In genomic region chr19:41095703-41096102, GRCh38 we compare ENCODE assay signal across 19 cellular contexts. TPM values are rescaled to one million over a fixed set of nuclear protein-coding genes. Genes with fewer than 3 reads are reported as not detected.
DNase-seq lines count a peak whose midpoint lies in the region; ATAC-seq and TF ChIP-seq lines count a peak whose summit lies in the region.
"Had no signal": no experiment of that assay in that cellular context is flagged by ENCODE, and none has a peak within 500 bp of the region (broad histone marks: within the 10 kb centered on the region; RNA-seq: fewer than 3 reads in every experiment).

No MANE protein-coding gene starts in this region.

- H3K4me3 Mint-ChIP-seq in CD4-positive, alpha-beta T cell = no peak overlapping the region
- no peak overlapping the region for H3K4me3 Mint-ChIP-seq in activated T-helper 17 cell treated with anti-CD3 and anti-CD28 coated beads, Interleukin-2, amount 50 U/mL, for 72 hours
- H3K4me3 Mint-ChIP-seq in naive thymus-derived CD8-positive, alpha-beta T cell = no peak overlapping the region
- H3K4me3 Mint-ChIP-seq: IgD-negative memory B cell had no signal

- intact Hi-C loops in CD4-positive, alpha-beta T cell (cut with DNase I, micrococcal nuclease) = no loop called here

- H3K4me1 ChIP-seq in DND-41 (ENCODE audit: insufficient read depth, low read length) = no peaks in the 10 kb centered on the region
- H3K4me1 ChIP-seq: BE2C, HAP-1 had no signal

- no peaks in the 10 kb centered on the region for H4K20me1 ChIP-seq in DND-41 (ENCODE audit: insufficient read depth, low read length)

- H3K36me3 Mint-ChIP-seq in CD4-positive, alpha-beta T cell (ENCODE audit: low read depth) = no peaks in the 10 kb centered on the region
- no peaks in the 10 kb centered on the region for H3K36me3 Mint-ChIP-seq in activated T-helper 17 cell treated with anti-CD3 and anti-CD28 coated beads, Interleukin-2, amount 50 U/mL, for 72 hours (ENCODE audit: low read depth)
- H3K36me3 Mint-ChIP-seq in naive thymus-derived CD8-positive, alpha-beta T cell = peaks cover 2 to 7% (median 4%) of the 10 kb centered on the region in 3 donors

- H3K27me3 ChIP-seq in CD4-positive, alpha-beta T cell (ENCODE audit: control insufficient read depth, insufficient read depth, low read length) = peaks cover 7% of the 10 kb centered on the region
- H3K27me3 ChIP-seq in DND-41 (ENCODE audit: insufficient read depth, low read length, poor library complexity) = no peaks in the 10 kb centered on the region
- H3K27me3 ChIP-seq: BE2C had no signal

- no peaks in the 10 kb centered on the region for H3K36me3 ChIP-seq in DND-41 (ENCODE audit: insufficient read depth, low read length)
- H3K36me3 ChIP-seq: BE2C, HAP-1 had no signal

- no peak overlapping the region for H3K4me3 ChIP-seq in DND-41 (ENCODE audit: low read depth in 1 of 2, low read length in 2 of 2)
- H3K4me3 ChIP-seq: HAP-1 had no signal

- H3K27ac Mint-ChIP-seq in CD4-positive, alpha-beta T cell = no peak overlapping the region
- H3K27ac Mint-ChIP-seq in activated T-helper 17 cell treated with anti-CD3 and anti-CD28 coated beads, Interleukin-2, amount 50 U/mL, for 72 hours = no peak overlapping the region
- no peak overlapping the region for H3K27ac Mint-ChIP-seq in naive thymus-derived CD8-positive, alpha-beta T cell
- H3K27ac Mint-ChIP-seq: IgD-negative memory B cell had no signal

- H3K4me1 Mint-ChIP-seq in CD4-positive, alpha-beta T cell (ENCODE audit: low read depth) = no peaks in the 10 kb centered on the region
- H3K4me1 Mint-ChIP-seq in activated T-helper 17 cell treated with anti-CD3 and anti-CD28 coated beads, Interleukin-2, amount 50 U/mL, for 72 hours = no peaks in the 10 kb centered on the region
- H3K4me1 Mint-ChIP-seq in naive thymus-derived CD8-positive, alpha-beta T cell = peaks cover 4 to 18% (median 7%) of the 10 kb centered on the region in 4 donors

- H3K79me2 ChIP-seq in DND-41 (ENCODE audit: insufficient read depth, low read length) = no peaks in the 10 kb centered on the region

- no peak for TF ChIP-seq CTCF in CD4-positive, alpha-beta T cell (IDR thresholded peaks at IDR 0.05)
- no peak for TF ChIP-seq CTCF in DND-41 (IDR thresholded peaks at IDR 0.05; ENCODE audit: borderline replicate concordance, extremely low read depth, low read length, poor library complexity, severe bottlenecking)

- H3K9ac ChIP-seq in DND-41 (ENCODE audit: low read depth, low read length) = no peak overlapping the region

- POLR2A ChIA-PET in CD4-positive, alpha-beta T cell (lab: Charles Lee) = no interaction called here
- POLR2A ChIA-PET in naive thymus-derived CD8-positive, alpha-beta T cell (lab: Charles Lee) = no interaction called here

- no peak overlapping the region for H3K27ac ChIP-seq in CD4-positive, alpha-beta T cell (ENCODE audit: low read depth, low read length)
- H3K27ac ChIP-seq in DND-41 (ENCODE audit: low read length) = no peak overlapping the region

- no peaks in the 10 kb centered on the region for H3K9me3 ChIP-seq in CD4-positive, alpha-beta T cell (ENCODE audit: control insufficient read depth, low read length)
- no peaks in the 10 kb centered on the region for H3K9me3 ChIP-seq in DND-41 (ENCODE audit: insufficient read depth, low read length, severe bottlenecking)
- H3K9me3 ChIP-seq: BE2C, HAP-1 had no signal

- peaks cover 3% of the 10 kb centered on the region for H3K9me3 Mint-ChIP-seq in CD4-positive, alpha-beta T cell
- H3K9me3 Mint-ChIP-seq in activated T-helper 17 cell treated with anti-CD3 and anti-CD28 coated beads, Interleukin-2, amount 50 U/mL, for 72 hours = peaks cover 6% of the 10 kb centered on the region
- peaks cover 0 to 13% (median 2%) of the 10 kb centered on the region in 9 donors for H3K9me3 Mint-ChIP-seq in naive thymus-derived CD8-positive, alpha-beta T cell

- peak; percentile 66 for ATAC-seq in CD4-positive, alpha-beta T cell (ENCODE audit: poor library complexity)
- ATAC-seq in DND-41 (ENCODE audit: insufficient read depth, low read depth) = no peak; the same call in 2 of the 3 replicates
- peak; percentile 62 for ATAC-seq in activated T-helper 17 cell treated with anti-CD3 and anti-CD28 coated beads, Interleukin-2, amount 50 U/mL, for 72 hours (replicated peaks)
- ATAC-seq in naive thymus-derived CD8-positive, alpha-beta T cell = peak; percentile 77 to 92
- no peak for ATAC-seq in GM19351 (IDR thresholded peaks at IDR 0.05; ENCODE audit: unreplicated experiment)
- ATAC-seq in HG03196 (IDR thresholded peaks at IDR 0.05; ENCODE audit: unreplicated experiment) = no peak
- ATAC-seq in GM18511 (IDR thresholded peaks at IDR 0.05; ENCODE audit: unreplicated experiment) = no peak

- H3K27me3 Mint-ChIP-seq in CD4-positive, alpha-beta T cell = peaks cover 78% of the 10 kb centered on the region
- peaks cover 42% of the 10 kb centered on the region for H3K27me3 Mint-ChIP-seq in activated T-helper 17 cell treated with anti-CD3 and anti-CD28 coated beads, Interleukin-2, amount 50 U/mL, for 72 hours
- H3K27me3 Mint-ChIP-seq in naive thymus-derived CD8-positive, alpha-beta T cell = peaks cover 13 to 56% (median 36%) of the 10 kb centered on the region in 5 donors

- DNase-seq in CD4-positive, alpha-beta T cell = no peak
- peak; percentile 13 for DNase-seq in DND-41
- DNase-seq in naive thymus-derived CD8-positive, alpha-beta T cell = no peak
- DNase-seq: BE2C, EL, MV-4-11, NCI-H1417 treated with DMSO at 0.1 percent for 48 hours, NCI-H2081 treated with DMSO at 0.1 percent for 48 hours, NCI-H524 treated with DMSO at 0.1 percent for 48 hours, OCI-M1, RPMI8226 had no signal

- no peak overlapping the region for H2AFZ ChIP-seq in DND-41 (ENCODE audit: low read depth, low read length)

- H3K4me2 ChIP-seq in DND-41 (ENCODE audit: insufficient read depth, low read length) = no peak overlapping the region

- CTCF ChIA-PET in CD4-positive, alpha-beta T cell (lab: Charles Lee) = no interaction called here

RNA-seq across cellular contexts. Expression of gene CYP2A13, which starts 7.5 kb away (rescaled TPM):
- not detected for total RNA-seq in CD4-positive, alpha-beta T cell
- not detected for total RNA-seq in activated T-helper 17 cell treated with anti-CD3 and anti-CD28 coated beads, Interleukin-2, amount 50 U/mL, for 72 hours
- total RNA-seq in naive thymus-derived CD8-positive, alpha-beta T cell = not detected
- polyA plus RNA-seq in naive thymus-derived CD8-positive, alpha-beta T cell = not detected
- total RNA-seq: HT-29 had no signal
- polyA plus RNA-seq: AG04450, IgD-negative memory B cell had no signal

RNA-seq across cellular contexts. Expression of gene CYP2F1, which starts 18.5 kb away (rescaled TPM):
- total RNA-seq in CD4-positive, alpha-beta T cell = under 1 TPM; 0.47 to 0.96 TPM
- total RNA-seq in activated T-helper 17 cell treated with anti-CD3 and anti-CD28 coated beads, Interleukin-2, amount 50 U/mL, for 72 hours = under 1 TPM in 1 of 2 donors, not detected in 1; 0.28 TPM
- not detected for total RNA-seq in naive thymus-derived CD8-positive, alpha-beta T cell
- under 1 TPM in 1 of 3 donors, not detected in 2; 0.19 TPM for polyA plus RNA-seq in naive thymus-derived CD8-positive, alpha-beta T cell
- total RNA-seq: HT-29 had no signal
- polyA plus RNA-seq: AG04450, IgD-negative memory B cell had no signal

Comparison
In these comparisons a context has a peak if more than half of its experiments do, and no peak if none do; other contexts are left out.
1. ATAC-seq: peak in CD4-positive, alpha-beta T cell (single experiment), activated T-helper 17 cell treated with anti-CD3 and anti-CD28 coated beads, Interleukin-2, amount 50 U/mL, for 72 hours (single experiment) and naive thymus-derived CD8-positive, alpha-beta T cell (2 of 2); none in DND-41 (single experiment), GM19351 (single experiment), HG03196 (single experiment) and GM18511 (single experiment).